Comparison of ENCODE assay signal across 9 cellular contexts in genomic region chr20:63519765-63520593, GRCh38. TPM values are rescaled to one million over a fixed set of nuclear protein-coding genes. Genes with fewer than 3 reads are reported as not detected.
A peak's percentile ranks its signal among the peaks of the same experiment; 100 is the strongest.
DNase-seq lines count a peak whose midpoint lies in the region; ATAC-seq and TF ChIP-seq lines count a peak whose summit lies in the region.
"Had no signal": no experiment of that assay in that cellular context is flagged by ENCODE, and none has a peak within 500 bp of the region (broad histone marks: within the 10 kb centered on the region; RNA-seq: fewer than 3 reads in every experiment).

No MANE protein-coding gene starts in this region.

- peak overlapping the region; percentile 75 for H3K4me2 ChIP-seq in osteoblast (ENCODE audit: insufficient read depth, low read length)

- H3K4me3 Mint-ChIP-seq in type B pancreatic cell: peak overlapping the region; percentile 77

- H4K20me1 ChIP-seq in osteoblast (ENCODE audit: insufficient read depth, low read length): peaks cover 28% of the 10 kb centered on the region

- no peaks in the 10 kb centered on the region for H3K9me3 ChIP-seq in osteoblast (ENCODE audit: low read depth, low read length)

- H3K4me1 ChIP-seq in osteoblast (ENCODE audit: insufficient read depth, low read length): peaks cover 15% of the 10 kb centered on the region

- H3K27me3 Mint-ChIP-seq in type B pancreatic cell: peaks cover 15% of the 10 kb centered on the region

- peaks cover 19% of the 10 kb centered on the region for H3K36me3 ChIP-seq in osteoblast (ENCODE audit: insufficient read depth, low read length)

- TF ChIP-seq CTCF in foreskin fibroblast (IDR thresholded peaks at IDR 0.05; ENCODE audit: low read depth, low read length) (peak; percentile 20), osteoblast (IDR thresholded peaks at IDR 0.05; ENCODE audit: extremely low read depth, low read depth, low read length) (no peak), type B pancreatic cell (conservative IDR thresholded peaks at IDR 0.05) (peak; percentile 44)

- H3K27ac ChIP-seq in osteoblast (ENCODE audit: low read depth, low read length): no peak overlapping the region

- peaks cover 4% of the 10 kb centered on the region for H3K27me3 ChIP-seq in osteoblast (ENCODE audit: insufficient read depth, low read length)

- H3K4me3 ChIP-seq in foreskin fibroblast (ENCODE audit: low read depth in 1 of 2, low read length in 2 of 2) (peak overlapping the region; percentile 79 to 93), osteoblast (ENCODE audit: insufficient read depth, low read length) (peak overlapping the region; percentile 90)

- H3K9me3 Mint-ChIP-seq in type B pancreatic cell: no peaks in the 10 kb centered on the region

- H2AFZ ChIP-seq in osteoblast (ENCODE audit: low read length): peak overlapping the region; percentile 71

- peaks cover 14% of the 10 kb centered on the region for H3K79me2 ChIP-seq in osteoblast (ENCODE audit: insufficient read depth, low read length)

- H3K36me3 Mint-ChIP-seq in type B pancreatic cell: peaks cover 10% of the 10 kb centered on the region

- peaks cover 11% of the 10 kb centered on the region for H3K4me1 Mint-ChIP-seq in type B pancreatic cell (ENCODE audit: unreplicated experiment)

- no peak overlapping the region for H3K27ac Mint-ChIP-seq in type B pancreatic cell

- ATAC-seq in HG02870 (IDR thresholded peaks at IDR 0.05; ENCODE audit: unreplicated experiment): peak; percentile 27

- DNase-seq in NCI-H82 (lab: John Stamatoyannopoulos, UW) (peak; percentile 62), NCI-H82 treated with DMSO at 0.1 percent for 48 hours (lab: John Stamatoyannopoulos, UW; ENCODE audit: unreplicated experiment) (no peak), NCI-H2227 treated with DMSO at 0.1 percent for 48 hours (lab: John Stamatoyannopoulos, UW) (peak; percentile 75), foreskin fibroblast (peak; percentile 35 to 74), osteoblast (ENCODE audit: insufficient read length, low spot score, missing footprints) (peak; percentile 90), type B pancreatic cell (ENCODE audit: extremely low spot score, unreplicated experiment) (no peak)
- peak; percentile 46 to 51 for DNase-seq in activated T-helper 1 cell treated with anti-CD3 and anti-CD28 coated beads, Interleukin-2, amount 50 U/mL, for 16 hours (ENCODE audit: low read depth in 1 of 2, low spot score in 1 of 2)

RNA-seq across cellular contexts. Expression of gene PPDPF, which starts 0.6 kb away (rescaled TPM):
- total RNA-seq in osteoblast (52.2 and 85.4 TPM in 2 replicates), type B pancreatic cell (ENCODE audit: low replicate concordance) (280 and 422 TPM in 2 replicates)

RNA-seq across cellular contexts. Expression of gene PTK6, which starts 17.2 kb away (rescaled TPM):
- total RNA-seq in osteoblast: under 0.01 TPM in 1 of 2 replicates, not detected in the other
- 0.12 and 0.21 TPM in 2 replicates for total RNA-seq in type B pancreatic cell (ENCODE audit: low replicate concordance)
- total RNA-seq: temporal lobe had no signal

RNA-seq across cellular contexts. Expression of gene EEF1A2, which starts 21.1 kb away (rescaled TPM):
- not detected in 2 replicates for total RNA-seq in osteoblast
- 20.5 and 30.2 TPM in 2 replicates for total RNA-seq in type B pancreatic cell (ENCODE audit: low replicate concordance)

RNA-seq across cellular contexts. Expression of gene SRMS, which starts 27.6 kb away (rescaled TPM):
- not detected in 2 replicates for total RNA-seq in osteoblast
- not detected in 2 replicates for total RNA-seq in type B pancreatic cell (ENCODE audit: low replicate concordance)
- total RNA-seq: temporal lobe had no signal

RNA-seq across cellular contexts. Expression of gene FNDC11, which starts 34.0 kb away (rescaled TPM):
- under 0.01 TPM in 1 of 2 replicates, not detected in the other for total RNA-seq in osteoblast
- total RNA-seq in type B pancreatic cell (ENCODE audit: low replicate concordance): 0.52 and 1.4 TPM in 2 replicates

Comparison
In these comparisons a context has a peak if more than half of its experiments do, and no peak if none do; other contexts are left out.
1. DNase-seq: peak in NCI-H82 (single experiment), NCI-H2227 treated with DMSO at 0.1 percent for 48 hours (single experiment), activated T-helper 1 cell treated with anti-CD3 and anti-CD28 coated beads, Interleukin-2, amount 50 U/mL, for 16 hours (2 of 2), foreskin fibroblast (2 of 2) and osteoblast (single experiment); none in NCI-H82 treated with DMSO at 0.1 percent for 48 hours (single experiment) and type B pancreatic cell (single experiment).
2. RNA of gene EEF1A2, which starts 21.1 kb away (total RNA-seq): 20.5 to 30.2 TPM in type B pancreatic cell; not detected in osteoblast; every median in the first group is over 10 times any median in the second.